Comparison of ENCODE assay signal across 8 cellular contexts in genomic region chr22:37050913-37051628, GRCh38. TPM values are rescaled to one million over a fixed set of nuclear protein-coding genes. Genes with fewer than 3 reads are reported as not detected.
A peak's percentile ranks its signal among the peaks of the same experiment; 100 is the strongest.
DNase-seq lines count a peak whose midpoint lies in the region; FAIRE-seq and TF ChIP-seq lines count a peak whose summit lies in the region.

No MANE protein-coding gene starts in this region.

- peak overlapping the region in 5 of 11 experiments; percentile 23 to 61 (median 49); a peak in 9 of 22 replicates for H3K27ac ChIP-seq in BLaER1 treated with 17β-estradiol and CSF1 and Interleukin-3, amounts not matched to agents 10 nM and 100 nM
- H3K27ac ChIP-seq in KMS-11 (no peak overlapping the region), dorsolateral prefrontal cortex (peak overlapping the region in 22 of 59 donors; percentile 12 to 84 (median 52)), neural cell (ENCODE audit: low read length) (no peak overlapping the region), small intestine (ENCODE audit: low read depth in 1 of 2, low read length in 1 of 2) (peak overlapping the region in 1 of 2 donors; percentile 2)

- H3K9ac ChIP-seq in BLaER1 treated with 17β-estradiol and CSF1 and Interleukin-3, amounts not matched to agents 10 nM and 100 nM: peak overlapping the region in 9 of 11 experiments; percentile 54 to 87 (median 82); a peak in 12 of 22 replicates
- H3K9ac ChIP-seq in KMS-11 (no peak overlapping the region), neural cell (ENCODE audit: low read length) (peak overlapping the region; percentile 77)

- no peak for DNase-seq in dorsolateral prefrontal cortex
- no peak for DNase-seq in activated gamma-delta T cell treated with Interleukin-2 at 50 U/mL for 16 hours
- no peak for DNase-seq in HuH-7.5 (ENCODE audit: low spot score)
- no peak for DNase-seq in DMS 273 treated with DMSO at 0.1 percent for 48 hours (lab: John Stamatoyannopoulos, UW)
- DNase-seq in small intestine: no peak

- peaks cover 0 to 36% (median 17%) of the 10 kb centered on the region in 11 experiments; a peak in 13 of 22 replicates for H4K20me1 ChIP-seq in BLaER1 treated with 17β-estradiol and CSF1 and Interleukin-3, amounts not matched to agents 10 nM and 100 nM
- no peaks in the 10 kb centered on the region for H4K20me1 ChIP-seq in KMS-11 (ENCODE audit: insufficient read depth)
- H4K20me1 ChIP-seq in neural cell (ENCODE audit: insufficient read depth): no peaks in the 10 kb centered on the region

- TF ChIP-seq CTCF in KMS-11 (conservative IDR thresholded peaks at IDR 0.05; ENCODE audit: low read depth, low read length): no peak
- no peak for TF ChIP-seq CTCF in dorsolateral prefrontal cortex (IDR thresholded peaks at IDR 0.05 in 54 of 56, conservative IDR thresholded peaks at IDR 0.05 in 2 of 56; ENCODE audit: low read depth in 1 of 56, partially characterized antibody in 56 of 56)
- TF ChIP-seq CTCF in neural cell (IDR thresholded peaks at IDR 0.05; ENCODE audit: poor library complexity, severe bottlenecking): no peak

- H2AFZ ChIP-seq in KMS-11 (ENCODE audit: low read depth) (peak overlapping the region; percentile 49), neural cell (ENCODE audit: low read depth, low read length) (peak overlapping the region; percentile 83)

- FAIRE-seq in small intestine (lab: Jason Lieb, UNC): no peak

- TF ChIP-seq RAD21 in neural cell (conservative IDR thresholded peaks at IDR 0.05): no peak

- no peak for TF ChIP-seq EP300 in neural cell (conservative IDR thresholded peaks at IDR 0.05; ENCODE audit: poor library complexity, severe bottlenecking)

- H3F3A ChIP-seq in neural cell (ENCODE audit: insufficient read depth, low read length, poor library complexity, severe bottlenecking): no peaks in the 10 kb centered on the region

- H3K79me2 ChIP-seq in KMS-11 (ENCODE audit: insufficient read depth, low read depth) (no peaks in the 10 kb centered on the region), neural cell (replicated peaks; ENCODE audit: insufficient read depth, low read length) (no peaks in the 10 kb centered on the region)

- H3K4me3 ChIP-seq in BLaER1 treated with 17β-estradiol and CSF1 and Interleukin-3, amounts not matched to agents 10 nM and 100 nM: peak overlapping the region; percentile 74 to 93 (median 85)
- H3K4me3 ChIP-seq in KMS-11 (IDR thresholded peaks at IDR 0.05; ENCODE audit: insufficient read depth, low read depth, low read length) (no peak overlapping the region), dorsolateral prefrontal cortex (peak overlapping the region; percentile 21 to 97 (median 82)), neural cell (ENCODE audit: low read length) (peak overlapping the region; percentile 83), small intestine (ENCODE audit: low read depth in 1 of 2, low read length in 2 of 2) (peak overlapping the region in 1 of 2 donors; percentile 67)

- WGBS in small intestine, 3 donors: 27 to 30% (median 27%) methylated on average over 22 of the region's 22 CpGs

- H3K36me3 ChIP-seq in BLaER1 treated with 17β-estradiol and CSF1 and Interleukin-3, amounts not matched to agents 10 nM and 100 nM: peaks cover 3 to 28% (median 17%) of the 10 kb centered on the region in 11 experiments; a peak in 20 of 22 replicates
- H3K36me3 ChIP-seq in KMS-11 (ENCODE audit: insufficient read depth) (no peaks in the 10 kb centered on the region), neural cell (ENCODE audit: insufficient read depth, low read length) (no peaks in the 10 kb centered on the region), small intestine (ENCODE audit: control insufficient read depth in 2 of 2, insufficient read depth in 2 of 2, low read length in 2 of 2) (no peaks in the 10 kb centered on the region)

- no peaks in the 10 kb centered on the region for H3K9me2 ChIP-seq in neural cell (ENCODE audit: insufficient read depth, low read length)

- intact Hi-C loops in dorsolateral prefrontal cortex (cut with DNase I): loop anchor here in 1 of 2 donors (5.0 to 10.0 kb wide), 2 partner anchors 34 to 506 kb away; partner anchors contain the start of genes MPST and TST

- H3K27me3 ChIP-seq in BLaER1 treated with 17β-estradiol and CSF1 and Interleukin-3, amounts not matched to agents 10 nM and 100 nM: no peaks in the 10 kb centered on the region
- H3K27me3 ChIP-seq in KMS-11 (ENCODE audit: insufficient read depth, low read depth) (no peaks in the 10 kb centered on the region), dorsolateral prefrontal cortex (no peaks in the 10 kb centered on the region), neural cell (ENCODE audit: insufficient read depth, low read depth, low read length) (no peaks in the 10 kb centered on the region), small intestine (ENCODE audit: control insufficient read depth in 2 of 2, insufficient read depth in 2 of 2, low read length in 2 of 2) (no peaks in the 10 kb centered on the region)

- H3K9me3 ChIP-seq in BLaER1 treated with 17β-estradiol and CSF1 and Interleukin-3, amounts not matched to agents 10 nM and 100 nM (replicated peaks in 1 of 11): no peaks in the 10 kb centered on the region
- H3K9me3 ChIP-seq in neural cell (ENCODE audit: low read length): no peaks in the 10 kb centered on the region
- no peaks in the 10 kb centered on the region for H3K9me3 ChIP-seq in small intestine (ENCODE audit: control insufficient read depth, low read depth)

- H3K4me2 ChIP-seq in BLaER1 treated with 17β-estradiol and CSF1 and Interleukin-3, amounts not matched to agents 10 nM and 100 nM: peak overlapping the region; percentile 93 to 100 (median 97); a peak in 21 of 22 replicates
- H3K4me2 ChIP-seq in KMS-11 (no peak overlapping the region), neural cell (ENCODE audit: low read length) (no peak overlapping the region)

- peaks cover 44 to 68% (median 64%) of the 10 kb centered on the region in 10 experiments for H3K4me1 ChIP-seq in BLaER1 treated with 17β-estradiol and CSF1 and Interleukin-3, amounts not matched to agents 10 nM and 100 nM
- no peaks in the 10 kb centered on the region for H3K4me1 ChIP-seq in KMS-11 (ENCODE audit: low read depth, poor library complexity, severe bottlenecking)
- H3K4me1 ChIP-seq in small intestine (ENCODE audit: control insufficient read depth in 2 of 2, insufficient read depth in 1 of 2, low read depth in 1 of 2, low read length in 1 of 2): no peaks in the 10 kb centered on the region

TF ChIP-seq in neural cell, 6 proteins besides CTCF, POLR2A, EP300 and RAD21:
- no peak for TF ChIP-seq EZH2 (IDR thresholded peaks at IDR 0.05; ENCODE audit: borderline replicate concordance, insufficient read depth, low read length, poor library complexity, severe bottlenecking)
- no peak for TF ChIP-seq POLR2AphosphoS5 (IDR thresholded peaks at IDR 0.05)
- no peak for TF ChIP-seq TAF1 (IDR thresholded peaks at IDR 0.05; ENCODE audit: low read depth)
- TF ChIP-seq REST (IDR thresholded peaks at IDR 0.05; ENCODE audit: borderline replicate concordance): no peak
- TF ChIP-seq MXI1 (conservative IDR thresholded peaks at IDR 0.05; ENCODE audit: poor library complexity, severe bottlenecking): no peak
- no peak for TF ChIP-seq SMC3 (conservative IDR thresholded peaks at IDR 0.05; ENCODE audit: poor library complexity)

RNA-seq across cellular contexts. Expression of gene KCTD17, which starts 0.5 kb away (rescaled TPM):
- total RNA-seq in dorsolateral prefrontal cortex: 100 to 1,000 TPM in 55 of 120 experiments, 10 to 100 TPM in 65; 61.1 to 128 (median 98.0) TPM
- 96.3 and 111 TPM in 2 replicates for polyA plus RNA-seq in neural cell
- 51.9 and 60.4 TPM in 2 replicates for polyA minus RNA-seq in neural cell
- 10 to 100 TPM in 1 of 3 donors, 1 to 10 TPM in 2; 3.6 to 18.8 (median 9.7) TPM for polyA plus RNA-seq in small intestine

RNA-seq across cellular contexts. Expression of gene MPST, which starts 31.5 kb away (rescaled TPM):
- total RNA-seq in dorsolateral prefrontal cortex: 10 to 100 TPM; 12.8 to 46.5 (median 22.4) TPM
- polyA plus RNA-seq in neural cell (54.5 and 56.0 TPM in 2 replicates), small intestine (100 to 1,000 TPM; 213 to 549 (median 397) TPM)
- polyA minus RNA-seq in neural cell: 21.4 and 30.2 TPM in 2 replicates

RNA-seq across cellular contexts. Expression of gene TST, which starts 31.8 kb away (rescaled TPM):
- 10 to 100 TPM in 116 of 120 experiments, 1 to 10 TPM in 4; 8.8 to 40.3 (median 19.7) TPM for total RNA-seq in dorsolateral prefrontal cortex
- polyA plus RNA-seq in neural cell: 5.4 and 5.8 TPM in 2 replicates
- polyA minus RNA-seq in neural cell: 3.4 and 3.9 TPM in 2 replicates
- polyA plus RNA-seq in small intestine: 100 to 1,000 TPM; 201 to 526 (median 507) TPM

RNA-seq across cellular contexts. Expression of gene TMPRSS6, which starts 58.4 kb away (rescaled TPM):
- not detected for total RNA-seq in dorsolateral prefrontal cortex
- polyA plus RNA-seq in neural cell (not detected in 2 replicates), small intestine (1 to 10 TPM in 1 of 3 donors, under 1 TPM in 2; 0.40 to 2.2 (median 0.45) TPM)
- not detected in 2 replicates for polyA minus RNA-seq in neural cell

Comparison
In these comparisons a context has a peak if more than half of its experiments do, and no peak if none do; other contexts are left out.
1. H3K4me2 ChIP-seq: peak in BLaER1 treated with 17β-estradiol and CSF1 and Interleukin-3, amounts not matched to agents 10 nM and 100 nM (11 of 11); none in KMS-11 (single experiment) and neural cell (single experiment).
2. RNA of gene TST, which starts 31.8 kb away (polyA plus RNA-seq): 201 to 526 TPM in small intestine; 5.4 to 5.8 TPM in neural cell; every median in the first group is over 10 times any median in the second.